Comparison of ENCODE assay signal across 11 cellular contexts in the genomic region with DNA sequence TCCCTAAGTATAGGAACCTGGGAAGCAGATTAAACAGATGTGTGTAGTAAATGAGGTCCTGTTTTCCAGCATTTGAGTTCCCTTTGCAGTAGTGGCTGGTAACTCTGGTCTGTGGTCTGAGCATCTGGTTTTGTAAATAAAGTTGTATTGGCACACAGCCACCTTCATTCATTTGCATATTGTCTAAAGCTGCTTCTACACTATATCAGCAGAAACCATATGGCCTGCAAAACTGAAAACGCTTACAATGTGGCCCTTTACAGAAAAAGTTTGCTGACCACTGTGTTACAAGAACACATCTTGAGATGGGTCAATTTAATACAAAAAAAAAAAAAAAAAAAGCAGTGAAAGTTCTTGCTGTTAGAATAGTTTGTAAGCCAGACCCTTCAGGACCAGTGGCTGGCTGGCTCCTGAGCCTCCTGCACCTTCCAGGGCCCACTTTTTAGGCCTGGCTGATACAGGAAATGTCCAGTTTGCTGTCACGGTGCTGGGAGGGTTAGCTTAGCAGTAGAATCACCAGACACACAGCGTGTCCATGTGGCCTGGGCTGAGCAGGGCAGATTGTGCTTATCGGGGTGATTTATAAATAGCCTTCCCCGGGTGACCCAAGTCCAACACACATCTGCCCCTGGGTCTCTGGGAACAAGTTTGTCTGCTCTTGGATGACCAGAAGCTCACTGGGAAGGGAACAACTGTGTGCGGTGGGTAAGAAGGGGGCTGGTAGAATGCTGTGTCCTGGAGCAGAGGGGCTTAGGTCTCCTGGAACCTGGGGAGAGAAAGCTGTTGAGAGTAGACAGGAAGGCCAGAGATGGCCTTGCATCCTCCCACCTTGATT. TPM values are rescaled to one million over a fixed set of nuclear protein-coding genes. Genes with fewer than 3 reads are reported as not detected.
DNase-seq lines count a peak whose midpoint lies in the region; ATAC-seq, FAIRE-seq and TF ChIP-seq lines count a peak whose summit lies in the region.
"Had no signal": no experiment of that assay in that cellular context is flagged by ENCODE, and none has a peak within 500 bp of the region (broad histone marks: within the 10 kb centered on the region; RNA-seq: fewer than 3 reads in every experiment).

No MANE protein-coding gene starts in this region.

- H3K36me3 ChIP-seq in K562 (ENCODE audit: control insufficient read depth, insufficient read depth, low read length) (peaks cover 5% of the 10 kb centered on the region; the same call in 2 of the 3 replicates), MG63 (no peaks in the 10 kb centered on the region), upper lobe of right lung (no peaks in the 10 kb centered on the region)

- no peak overlapping the region for H3K4me3 Mint-ChIP-seq in stimulated activated memory B cell treated with anti-CD40 and anti-IgM and Interleukin-4, amounts not matched to agents 10 μg/mL and 1 μg/mL and 100 μg/mL, for 72 hours
- H3K4me3 Mint-ChIP-seq in progenitor cell of endocrine pancreas (ENCODE audit: low read depth): no peak overlapping the region

- peak overlapping the region; percentile 97 for H3K4me2 ChIP-seq in K562 (ENCODE audit: insufficient read depth, low read length)

- no peaks in the 10 kb centered on the region for H3K9me1 ChIP-seq in K562 (ENCODE audit: control insufficient read depth, insufficient read depth, low read length)

- peak; percentile 55 to 74 (median 65) for TF ChIP-seq CTCF in K562 (IDR thresholded peaks at IDR 0.05 in 2 of 3, conservative IDR thresholded peaks at IDR 0.05 in 1 of 3; ENCODE audit: insufficient read depth in 2 of 3, low read depth in 1 of 3, low read length in 3 of 3)
- TF ChIP-seq CTCF in progenitor cell of endocrine pancreas (IDR thresholded peaks at IDR 0.05; ENCODE audit: unreplicated experiment): no peak
- no peak for TF ChIP-seq CTCF in upper lobe of right lung (IDR thresholded peaks at IDR 0.05)

- peak overlapping the region; percentile 90 to 94; a peak in 3 of 4 replicates for H3K9ac ChIP-seq in K562 (ENCODE audit: insufficient read depth in 1 of 2, low read depth in 2 of 2, low read length in 2 of 2)

- no peaks in the 10 kb centered on the region for H4K20me1 ChIP-seq in K562 (replicated peaks; ENCODE audit: control insufficient read depth, insufficient read depth, low read length)

- BruUV-seq in K562 (replicated peaks; lab: Mats Ljungman, UMichigan): TSS peak; percentile 92

- H3K9me3 Mint-ChIP-seq in stimulated activated memory B cell treated with anti-CD40 and anti-IgM and Interleukin-4, amounts not matched to agents 10 μg/mL and 1 μg/mL and 100 μg/mL, for 72 hours: no peaks in the 10 kb centered on the region
- no peaks in the 10 kb centered on the region for H3K9me3 Mint-ChIP-seq in progenitor cell of endocrine pancreas (ENCODE audit: low read depth)

- H3K27ac ChIP-seq in K562 (ENCODE audit: extremely low read depth, low read depth, low read length) (peak overlapping the region; percentile 94), upper lobe of right lung (no peak overlapping the region)
- H3K27ac ChIP-seq: 22Rv1 had no signal

- POLR2A ChIA-PET in K562 (lab: Yijun Ruan, JAX): interaction anchor here (0.5 to 2.1 kb wide), 9 partner anchors 10 to 136 kb away, joined by 3 to 12 read pairs (median 3); no protein-coding TSS in a partner anchor

- H3K4me1 Mint-ChIP-seq in stimulated activated memory B cell treated with anti-CD40 and anti-IgM and Interleukin-4, amounts not matched to agents 10 μg/mL and 1 μg/mL and 100 μg/mL, for 72 hours: peaks cover 25% of the 10 kb centered on the region
- H3K4me1 Mint-ChIP-seq in progenitor cell of endocrine pancreas (ENCODE audit: low read depth): peaks cover 19% of the 10 kb centered on the region

- peak overlapping the region; percentile 61 for H3K27ac Mint-ChIP-seq in stimulated activated memory B cell treated with anti-CD40 and anti-IgM and Interleukin-4, amounts not matched to agents 10 μg/mL and 1 μg/mL and 100 μg/mL, for 72 hours
- H3K27ac Mint-ChIP-seq in progenitor cell of endocrine pancreas: no peak overlapping the region

- peak; percentile 93 for TF ChIP-seq EP300 in K562 (IDR thresholded peaks at IDR 0.05; ENCODE audit: low read length)

- in situ Hi-C loops in K562 (cut with MboI): no loop called here

- FAIRE-seq in K562 (lab: Jason Lieb, UNC): peak; percentile 98

- TF ChIP-seq RAD21 in K562 (CRISPR knock-in tag; conservative IDR thresholded peaks at IDR 0.05 in 1 of 2, IDR thresholded peaks at IDR 0.05 in 1 of 2): peak; percentile 75 to 78

- no peaks in the 10 kb centered on the region for H3K27me3 ChIP-seq in K562 (ENCODE audit: control insufficient read depth in 2 of 2, insufficient read depth in 2 of 2, low read length in 2 of 2)
- peaks cover 5% of the 10 kb centered on the region; the same call in 1 of the 2 replicates for H3K27me3 ChIP-seq in MG63
- no peaks in the 10 kb centered on the region for H3K27me3 ChIP-seq in upper lobe of right lung

- H3K9me3 ChIP-seq in K562 (replicated peaks; ENCODE audit: control insufficient read depth, insufficient read depth, low read depth, low read length): no peaks in the 10 kb centered on the region
- H3K9me3 ChIP-seq in MG63: no peaks in the 10 kb centered on the region
- no peaks in the 10 kb centered on the region for H3K9me3 ChIP-seq in upper lobe of right lung

- CTCF ChIA-PET in K562 (lab: Yijun Ruan, JAX; ENCODE audit: low intra/inter-chr PET ratio): interaction anchor here (0.6 kb wide), 1 partner anchor 120 kb away, joined by 3 read pairs; no protein-coding TSS in a partner anchor

- intact Hi-C loops in K562 (cut with micrococcal nuclease) (loop anchor here (2.0 to 5.0 kb wide), 2 partner anchors 83 to 124 kb away; no protein-coding TSS in a partner anchor), upper lobe of right lung (cut with DNase I) (no loop called here)

- H3K4me3 ChIP-seq in K562: peak overlapping the region; percentile 38
- no peak overlapping the region for H3K4me3 ChIP-seq in MG63
- no peak overlapping the region for H3K4me3 ChIP-seq in upper lobe of right lung

- peak; percentile 17 for DNase-seq in DMS53 (lab: John Stamatoyannopoulos, UW)
- DNase-seq in DMS53 treated with DMSO at 0.1 percent for 48 hours (lab: John Stamatoyannopoulos, UW; ENCODE audit: unreplicated experiment): no peak
- DNase-seq in K562 (ENCODE audit: extremely low read depth in 1 of 4, low spot score in 3 of 4): peak; percentile 74 to 97 (median 84)
- no peak for DNase-seq in progenitor cell of endocrine pancreas (ENCODE audit: low spot score, unreplicated experiment)
- DNase-seq in MG63: no peak
- no peak for DNase-seq in upper lobe of right lung

- peak overlapping the region; percentile 98 for H2AFZ ChIP-seq in K562 (ENCODE audit: low read depth, low read length)

- H3K27me3 Mint-ChIP-seq in stimulated activated memory B cell treated with anti-CD40 and anti-IgM and Interleukin-4, amounts not matched to agents 10 μg/mL and 1 μg/mL and 100 μg/mL, for 72 hours: no peaks in the 10 kb centered on the region
- H3K27me3 Mint-ChIP-seq in progenitor cell of endocrine pancreas: peaks cover 30% of the 10 kb centered on the region

- H3K79me2 ChIP-seq in K562 (ENCODE audit: control insufficient read depth, insufficient read depth, low read length): peaks cover 39% of the 10 kb centered on the region

- H3K4me1 ChIP-seq in K562 (replicated peaks in 1 of 2; ENCODE audit: control insufficient read depth in 2 of 2, insufficient read depth in 2 of 2, low read length in 2 of 2) (peaks cover 42 to 60% of the 10 kb centered on the region in 2 experiments), upper lobe of right lung (peaks cover 6% of the 10 kb centered on the region)

- ATAC-seq in HG03159 (IDR thresholded peaks at IDR 0.05; ENCODE audit: unreplicated experiment): peak; percentile 63
- peak; percentile 82 for ATAC-seq in K562
- ATAC-seq in stimulated activated memory B cell treated with anti-CD40 and anti-IgM and Interleukin-4, amounts not matched to agents 10 μg/mL and 1 μg/mL and 100 μg/mL, for 72 hours: peak; percentile 59
- no peak for ATAC-seq in upper lobe of right lung

- TF ChIP-seq POLR2A in K562 (conservative IDR thresholded peaks at IDR 0.05): peak; percentile 56; the same call in 1 of the 2 replicates

- 3% methylated on average over 6 of the region's 6 CpGs for WGBS in K562 (ENCODE audit: insufficient coverage, low coverage, missing lambda C conversion rate)

- H3K36me3 Mint-ChIP-seq in stimulated activated memory B cell treated with anti-CD40 and anti-IgM and Interleukin-4, amounts not matched to agents 10 μg/mL and 1 μg/mL and 100 μg/mL, for 72 hours: no peaks in the 10 kb centered on the region
- H3K36me3 Mint-ChIP-seq in progenitor cell of endocrine pancreas (ENCODE audit: insufficient read depth): no peaks in the 10 kb centered on the region

TF ChIP-seq in K562, 482 proteins besides CTCF, POLR2A, EP300 and RAD21 (continues in another document):
- TF ChIP-seq, protein P1, sequence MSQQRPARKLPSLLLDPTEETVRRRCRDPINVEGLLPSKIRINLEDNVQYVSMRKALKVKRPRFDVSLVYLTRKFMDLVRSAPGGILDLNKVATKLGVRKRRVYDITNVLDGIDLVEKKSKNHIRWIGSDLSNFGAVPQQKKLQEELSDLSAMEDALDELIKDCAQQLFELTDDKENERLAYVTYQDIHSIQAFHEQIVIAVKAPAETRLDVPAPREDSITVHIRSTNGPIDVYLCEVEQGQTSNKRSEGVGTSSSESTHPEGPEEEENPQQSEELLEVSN (IDR thresholded peaks at IDR 0.05; ENCODE audit: borderline replicate concordance in 1 of 2, extremely low read depth in 1 of 2, insufficient read depth in 1 of 2, insufficient read length in 1 of 2, low read depth in 1 of 2, low read length in 1 of 2, poor library complexity in 1 of 2, severe bottlenecking in 1 of 2): peak; percentile 58 to 64

RNA-seq across cellular contexts. Expression of a gene that starts 1.4 kb away (rescaled TPM):
- total RNA-seq in K562 (2011; cell fraction: chromatin; rRNA removed; ENCODE audit: low replicate concordance): 9.0 and 13.8 TPM in 2 replicates
- total RNA-seq in K562 (2011; cell fraction: nucleolus; rRNA removed): 5.0 and 7.8 TPM in 2 replicates
- total RNA-seq in K562 (2011; cell fraction: nucleoplasm; rRNA removed): 6.0 and 7.1 TPM in 2 replicates
- 1.1 and 1.7 TPM in 2 replicates for total RNA-seq in K562 (2014; rRNA removed)
- total RNA-seq in K562 (2014; rRNA removed; fragmentation: Illumina TruSeq; extraction: Trizol): 1.7 and 2.2 TPM in 2 replicates
- total RNA-seq in K562 (2015; rRNA removed; fragmentation: Illumina TruSeq; extraction: Trizol): 1.5 and 2.4 TPM in 2 replicates
- 4.5 and 4.9 TPM in 2 replicates for total RNA-seq in K562 (2021)
- polyA plus RNA-seq in K562 (2011; rRNA removed): 0.89 and 1.0 TPM in 2 replicates
- 0.71 and 1.0 TPM in 2 replicates for polyA plus RNA-seq in K562 (2011; cell fraction: cytosol; rRNA removed)
- 2.5 and 5.7 TPM in 2 replicates for polyA plus RNA-seq in K562 (2011; cell fraction: nucleus; rRNA removed)
- 2.2 TPM in 2 replicates for polyA plus RNA-seq in K562 (2012)
- polyA plus RNA-seq in K562 (2014; fragmentation: Illumina TruSeq; extraction: Trizol): 2.1 and 2.5 TPM in 2 replicates
- under 1 TPM; 0.06 to 0.30 TPM for polyA plus RNA-seq in K562 (2014; fragmentation: Nextera tagmentation; extraction: Ambion mirVana)
- polyA plus RNA-seq in K562 (2014; rRNA removed): 1.1 and 1.3 TPM in 2 replicates
- polyA minus RNA-seq in K562 (2011; rRNA and poly(A)+ RNA removed): 3.6 TPM in 2 replicates
- 2.8 and 3.1 TPM in 2 replicates for polyA minus RNA-seq in K562 (2011; cell fraction: cytosol; rRNA and poly(A)+ RNA removed)
- polyA minus RNA-seq in K562 (2011; cell fraction: nucleus; rRNA and poly(A)+ RNA removed): 5.8 and 7.6 TPM in 2 replicates
- total RNA-seq in progenitor cell of endocrine pancreas: not detected in 2 replicates
- total RNA-seq in MG63 (2014; rRNA removed; shearing (Covaris generic); ENCODE audit: low replicate concordance): not detected in 2 replicates
- total RNA-seq in upper lobe of right lung: not detected
- total RNA-seq: kidney epithelial cell, M059J had no signal

Comparison
In these comparisons a context has a peak if more than half of its experiments do, and no peak if none do; other contexts are left out.
1. DNase-seq: peak in DMS53 (single experiment) and K562 (4 of 4); none in DMS53 treated with DMSO at 0.1 percent for 48 hours (single experiment), progenitor cell of endocrine pancreas (single experiment), MG63 (single experiment) and upper lobe of right lung (single experiment).
2. CTCF ChIP-seq: peak in K562 (3 of 3); none in progenitor cell of endocrine pancreas (single experiment) and upper lobe of right lung (single experiment).